8 cellular contexts compared by ENCODE assay signal in the genomic region with DNA sequence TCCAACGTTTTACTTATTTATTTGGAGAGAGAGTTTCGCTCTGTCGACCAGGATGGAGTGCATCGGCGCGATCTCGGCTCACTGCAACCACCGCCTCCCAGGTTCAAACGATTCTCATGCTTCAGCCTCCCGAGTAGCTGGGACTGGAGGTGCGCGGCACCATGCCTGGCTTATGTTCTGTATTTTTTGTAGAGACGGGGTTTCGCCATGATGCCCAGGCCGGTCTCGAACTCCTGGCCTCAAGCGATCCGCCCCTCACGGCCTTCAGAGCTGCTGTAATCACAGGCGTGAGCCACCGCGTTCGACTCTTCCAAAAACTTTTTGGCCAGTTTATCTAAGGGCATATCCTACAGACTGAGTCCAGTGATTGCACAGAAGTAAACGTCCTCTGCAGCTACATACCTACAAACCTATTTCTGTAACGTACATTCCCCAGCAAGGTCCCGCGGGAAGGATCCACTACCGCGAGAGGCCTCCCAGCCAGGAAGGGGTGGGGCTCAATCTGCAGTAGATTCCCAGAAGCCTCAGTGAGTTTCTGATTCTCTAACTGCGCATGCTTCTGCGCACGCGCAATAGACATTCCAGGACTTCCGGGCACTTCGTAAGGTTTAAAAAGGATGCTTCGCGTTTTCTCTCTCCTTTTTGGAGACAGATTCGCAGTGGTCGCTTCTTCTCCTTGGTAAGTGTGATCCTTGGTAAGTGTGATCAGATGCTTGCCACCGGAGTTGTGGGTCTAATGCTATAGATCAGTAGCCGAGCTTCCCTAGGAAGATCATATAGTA. TPM values are rescaled to one million over a fixed set of nuclear protein-coding genes. Genes with fewer than 3 reads are reported as not detected.
DNase-seq lines count a peak whose midpoint lies in the region; ATAC-seq and TF ChIP-seq lines count a peak whose summit lies in the region.

TSS of gene RCC1 (plus strand) at position 638 of the 782 bp plus-strand sequence. CDS start 23,824 bp downstream, outside the sequence.

- no peak within 1 kb of the TSS for H3K27ac ChIP-seq in adipose tissue (ENCODE audit: low read depth, low read length)
- peak within 1 kb of the TSS; percentile 51 to 94 (median 86) for H3K27ac ChIP-seq in heart left ventricle
- peak within 1 kb of the TSS; percentile 83 to 90 (median 87) for H3K27ac ChIP-seq in upper lobe of left lung

- peak in 1 of 4 donors; percentile 52 for TF ChIP-seq EP300 in upper lobe of left lung (IDR thresholded peaks at IDR 0.05)

- H3K4me1 ChIP-seq in heart left ventricle (peaks cover 6 to 44% (median 34%) of the 10 kb centered on the region in 12 donors), upper lobe of left lung (peaks cover 34 to 40% (median 39%) of the 10 kb centered on the region in 4 donors)

- peaks cover 31% of the 10 kb centered on the region for H3K36me3 Mint-ChIP-seq in T-cell

- peak within 1 kb of the TSS; percentile 84 for H3K4me3 ChIP-seq in GM12875 (ENCODE audit: low read depth, low read length)
- peak within 1 kb of the TSS; percentile 66 to 86 (median 78) for H3K4me3 ChIP-seq in heart left ventricle
- peak within 1 kb of the TSS; percentile 64 to 93 (median 72) for H3K4me3 ChIP-seq in upper lobe of left lung

- TF ChIP-seq CTCF in GM12875 (IDR thresholded peaks at IDR 0.05; ENCODE audit: borderline replicate concordance, insufficient read depth, low read depth, low read length): no peak
- TF ChIP-seq CTCF in heart left ventricle (IDR thresholded peaks at IDR 0.05): no peak
- TF ChIP-seq CTCF in upper lobe of left lung (IDR thresholded peaks at IDR 0.05): peak in 1 of 6 experiments; percentile 5

- CTCF ChIA-PET in T-cell (lab: Charles Lee): interaction anchor here (0.5 to 1.1 kb wide), 8 partner anchors 11 to 780 kb away, joined by 3 to 8 read pairs (median 4); no protein-coding TSS in a partner anchor

- H3K9me3 Mint-ChIP-seq in T-cell: no peaks in the 10 kb centered on the region

- H3K9me3 ChIP-seq in heart left ventricle (no peaks in the 10 kb centered on the region), upper lobe of left lung (no peaks in the 10 kb centered on the region)

- intact Hi-C loops in heart left ventricle (cut with DNase I): loop anchor here in 2 of 10 donors (5.0 to 10.0 kb wide), 2 partner anchors 71 to 258 kb away; no protein-coding TSS in a partner anchor
- intact Hi-C loops in posterior cingulate gyrus (cut with DNase I): loop anchor here (5.0 kb wide), 1 partner anchor 133 kb away; no protein-coding TSS in a partner anchor

- H3K36me3 ChIP-seq in heart left ventricle (peaks cover 0 to 33% (median 27%) of the 10 kb centered on the region in 9 donors), upper lobe of left lung (peaks cover 12 to 30% (median 15%) of the 10 kb centered on the region in 4 donors)

- TF ChIP-seq POLR2A in heart left ventricle (IDR thresholded peaks at IDR 0.05) (peak; percentile 63 to 94), upper lobe of left lung (IDR thresholded peaks at IDR 0.05) (peak in 3 of 4 donors; percentile 88 to 98 (median 96))

- POLR2A ChIA-PET in T-cell (lab: Charles Lee): interaction anchor here (0.5 to 4.3 kb wide), 11 partner anchors 9 to 673 kb away, joined by 3 to 21 read pairs (median 5); partner anchors contain the start of genes MED18 (in 1 of the 2) and TAF12 (in 1 of the 2)

- no peaks in the 10 kb centered on the region for H3K27me3 Mint-ChIP-seq in T-cell

- ATAC-seq in HG02798 (IDR thresholded peaks at IDR 0.05; ENCODE audit: poor library complexity, unreplicated experiment) (peak; percentile 82), T-cell (replicated peaks in 1 of 4) (peak; percentile 89 to 92 (median 91)), heart left ventricle (peak; percentile 97 to 99 (median 98)), upper lobe of left lung (ENCODE audit: low FRiP score in 2 of 2) (peak; percentile 97 to 98)

- H3K4me3 Mint-ChIP-seq in T-cell: peak within 1 kb of the TSS; percentile 94 to 100 (median 99)

- H3K27me3 ChIP-seq in heart left ventricle: no peaks in the 10 kb centered on the region
- no peaks in the 10 kb centered on the region for H3K27me3 ChIP-seq in upper lobe of left lung

- 1 to 2% (median 2%) methylated on average over 41 of the region's 41 CpGs for WGBS in adipose tissue, 3 donors
- 1 to 5% (median 3%) methylated on average over 37 to 41 of the region's 41 CpGs for WGBS in heart left ventricle, 4 donors
- 2 to 3% methylated on average over 35 to 41 of the region's 41 CpGs for WGBS in upper lobe of left lung, 2 donors

- H3K27ac Mint-ChIP-seq in T-cell: peak within 1 kb of the TSS; percentile 96 to 99

- H3K4me1 Mint-ChIP-seq in T-cell: peaks cover 36 to 53% (median 45%) of the 10 kb centered on the region in 3 donors

- peak; percentile 92 for DNase-seq in NCI-H1436 treated with DMSO at 0.1 percent for 48 hours (lab: John Stamatoyannopoulos, UW)
- DNase-seq in T-cell: peak; percentile 83 to 97 (median 94)
- peak; percentile 96 to 99 (median 97) for DNase-seq in heart left ventricle
- peak; percentile 88 to 99 (median 92) for DNase-seq in posterior cingulate gyrus
- peak; percentile 84 to 98 for DNase-seq in upper lobe of left lung

RNA-seq across cellular contexts. Expression of gene RCC1, which starts in this region (rescaled TPM):
- 10 to 100 TPM; 13.1 to 23.2 (median 19.7) TPM for total RNA-seq in T-cell
- 10 to 100 TPM; 18.0 to 29.6 (median 24.1) TPM for polyA plus RNA-seq in adipose tissue
- 10 to 100 TPM in 2 of 9 donors, 1 to 10 TPM in 7; 2.4 to 20.1 (median 5.0) TPM for total RNA-seq in heart left ventricle
- polyA plus RNA-seq in heart left ventricle: 10 to 100 TPM in 1 of 2 donors, 1 to 10 TPM in 1; 3.4 to 24.1 TPM
- 10 to 100 TPM; 17.6 to 32.7 (median 20.1) TPM for total RNA-seq in upper lobe of left lung
